Comparison of ENCODE assay signal across 27 cellular contexts in the genomic region with DNA sequence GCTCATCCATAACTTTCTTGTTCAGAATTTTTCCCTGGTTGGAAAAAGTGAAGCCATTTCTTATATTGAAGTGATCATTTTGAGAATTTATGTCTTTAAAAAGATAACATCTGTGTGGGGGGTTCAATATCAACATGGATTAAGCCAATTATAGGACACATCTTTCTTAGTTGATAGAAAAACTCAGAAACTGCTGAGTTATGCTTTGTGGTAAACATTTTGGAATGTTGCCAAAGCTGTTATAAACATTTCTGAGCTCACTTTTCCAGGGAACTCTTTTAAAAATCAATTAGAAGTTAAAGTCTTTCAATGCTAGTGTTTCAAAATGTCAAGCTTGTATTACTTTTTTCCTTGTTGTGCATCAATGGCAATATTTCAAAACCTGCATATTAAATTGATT.
DNase-seq lines count a peak whose midpoint lies in the region; ATAC-seq and TF ChIP-seq lines count a peak whose summit lies in the region.
"Had no signal": no experiment of that assay in that cellular context is flagged by ENCODE, and none has a peak within 500 bp of the region (broad histone marks: within the 10 kb centered on the region; RNA-seq: fewer than 3 reads in every experiment).

No MANE protein-coding gene starts in this region.

- intact Hi-C loops in ascending aorta (cut with DNase I) (no loop called here), stomach (cut with DNase I; ENCODE audit: low total_unique reads) (no loop called here)

- H3K79me2 ChIP-seq in fibroblast of lung (ENCODE audit: control insufficient read depth, insufficient read depth, low read length), result no peaks in the 10 kb centered on the region

- no peaks in the 10 kb centered on the region for H3K4me1 ChIP-seq in fibroblast of lung (ENCODE audit: control insufficient read depth, extremely low read depth, insufficient read depth, low read length)
- H3K4me1 ChIP-seq in ascending aorta, result no peaks in the 10 kb centered on the region
- peaks cover 0 to 7% (median 0%) of the 10 kb centered on the region in 4 donors for H3K4me1 ChIP-seq in stomach
- H3K4me1 ChIP-seq: foreskin keratinocyte, thyroid gland had no signal

- TF ChIP-seq POLR2A in stomach (IDR thresholded peaks at IDR 0.05), result no peak

- no peak overlapping the region for H3K9ac ChIP-seq in fibroblast of lung (ENCODE audit: insufficient read depth, low read length)
- H3K9ac ChIP-seq: BLaER1 treated with 17β-estradiol and CSF1 and Interleukin-3, amounts not matched to agents 10 nM and 100 nM had no signal

- H3K27ac ChIP-seq in fibroblast of lung (ENCODE audit: insufficient read depth, low read length), result no peak overlapping the region
- no peak overlapping the region for H3K27ac ChIP-seq in ascending aorta
- H3K27ac ChIP-seq in stomach, result no peak overlapping the region
- H3K27ac ChIP-seq: BLaER1 treated with 17β-estradiol and CSF1 and Interleukin-3, amounts not matched to agents 10 nM and 100 nM; foreskin keratinocyte; pancreas; thyroid gland had no signal

- H3K36me3 ChIP-seq in fibroblast of lung (ENCODE audit: control insufficient read depth, insufficient read depth, low read length) (no peaks in the 10 kb centered on the region), ascending aorta (no peaks in the 10 kb centered on the region), stomach (no peaks in the 10 kb centered on the region)
- H3K36me3 ChIP-seq: BLaER1 treated with 17β-estradiol and CSF1 and Interleukin-3, amounts not matched to agents 10 nM and 100 nM; MG63; pancreas; thyroid gland had no signal

- no peak overlapping the region for H3K4me3 ChIP-seq in fibroblast of lung (replicated peaks in 1 of 4; ENCODE audit: control extremely low read depth in 1 of 4, insufficient read depth in 1 of 4, low read depth in 3 of 4, low read length in 4 of 4)
- no peak overlapping the region for H3K4me3 ChIP-seq in retinal pigment epithelial cell (ENCODE audit: low read length)
- H3K4me3 ChIP-seq in ascending aorta, result no peak overlapping the region
- no peak overlapping the region for H3K4me3 ChIP-seq in stomach
- H3K4me3 ChIP-seq: BLaER1 treated with 17β-estradiol and CSF1 and Interleukin-3, amounts not matched to agents 10 nM and 100 nM; MG63; pancreas; thyroid gland had no signal

- DNase-seq in NCI-H82 (lab: John Stamatoyannopoulos, UW) (peak; percentile 15), NCI-H82 treated with DMSO at 0.1 percent for 48 hours (lab: John Stamatoyannopoulos, UW; ENCODE audit: unreplicated experiment) (no peak), fibroblast of lung (ENCODE audit: low read depth in 2 of 2) (peak; percentile 43 to 65), retinal pigment epithelial cell (ENCODE audit: low read depth) (peak; percentile 52), ascending aorta (ENCODE audit: low spot score in 2 of 2) (no peak), stomach (no peak)
- DNase-seq: ACHN; activated CD4-positive, alpha-beta memory T cell treated with anti-CD3 and anti-CD28 coated beads, Interleukin-2, amount 10 ng/mL, durations not matched to agents 7 days and 5 days; aorta; Calu3; foreskin keratinocyte; hippocampal formation; left ventricle myocardium superior; MG63; NCI-H146; NCI-H526 treated with DMSO at 0.1 percent for 48 hours; pancreas; right cardiac atrium; RPMI8226; thyroid gland had no signal

- TF ChIP-seq CTCF in fibroblast of lung (conservative IDR thresholded peaks at IDR 0.05 in 1 of 2, IDR thresholded peaks at IDR 0.05 in 1 of 2; ENCODE audit: low read depth in 1 of 2, low read length in 2 of 2), result no peak
- TF ChIP-seq CTCF in retinal pigment epithelial cell (conservative IDR thresholded peaks at IDR 0.05; ENCODE audit: low read depth, low read length), result no peak
- TF ChIP-seq CTCF in ascending aorta (IDR thresholded peaks at IDR 0.05), result no peak
- no peak for TF ChIP-seq CTCF in stomach (IDR thresholded peaks at IDR 0.05)

- no peaks in the 10 kb centered on the region for H4K20me1 ChIP-seq in fibroblast of lung (ENCODE audit: control insufficient read depth, extremely low read depth, insufficient read depth, low read length)
- H4K20me1 ChIP-seq: BLaER1 treated with 17β-estradiol and CSF1 and Interleukin-3, amounts not matched to agents 10 nM and 100 nM had no signal

- H3K9me3 ChIP-seq in fibroblast of lung (ENCODE audit: control insufficient read depth, insufficient read depth, low read depth, low read length) (no peaks in the 10 kb centered on the region), ascending aorta (no peaks in the 10 kb centered on the region), stomach (no peaks in the 10 kb centered on the region)
- H3K9me3 ChIP-seq: BLaER1 treated with 17β-estradiol and CSF1 and Interleukin-3, amounts not matched to agents 10 nM and 100 nM; MG63; pancreas; thyroid gland had no signal

- H3K27me3 ChIP-seq in fibroblast of lung (ENCODE audit: control insufficient read depth, insufficient read depth, low read length) (no peaks in the 10 kb centered on the region), ascending aorta (no peaks in the 10 kb centered on the region), stomach (no peaks in the 10 kb centered on the region)
- H3K27me3 ChIP-seq: BLaER1 treated with 17β-estradiol and CSF1 and Interleukin-3, amounts not matched to agents 10 nM and 100 nM; foreskin keratinocyte; MG63; pancreas; thyroid gland had no signal

- no peak overlapping the region for H3K4me2 ChIP-seq in fibroblast of lung (ENCODE audit: extremely low read depth, insufficient read depth, low read length)

- no peak for TF ChIP-seq EP300 in stomach (IDR thresholded peaks at IDR 0.05)

- ATAC-seq in SK-N-SH treated with all-trans-retinoic acid at 6 μM for 48 hours (no peak), HG03457 (IDR thresholded peaks at IDR 0.05; ENCODE audit: unreplicated experiment) (no peak)
- ATAC-seq: activated CD4-positive, CD25-positive, alpha-beta regulatory T cell treated with anti-CD3 and anti-CD28 coated beads, Interleukin-2, amount 50 U/mL, for 24 hours; activated naive CD4-positive, alpha-beta T cell treated with anti-CD3 and anti-CD28 coated beads, Interleukin-2, amount 50 U/mL, for 72 hours; foreskin keratinocyte; HCT116; left ventricle myocardium superior; natural killer cell treated with Interleukin-12 subunit alpha and Interleukin-12 subunit beta and Interleukin-15 and Interleukin-18, amount 100 ng/mL, for 72 hours; pancreas; right cardiac atrium had no signal

- H2AFZ ChIP-seq in fibroblast of lung (ENCODE audit: low read length), result no peak overlapping the region

TF ChIP-seq in SK-N-SH treated with all-trans-retinoic acid at 6 μM for 48 hours, 23 proteins besides CTCF, POLR2A, EP300 and RAD21:
- 0 out of 2 replicates have a peak, but pooled peaks have one; percentile 21 for TF ChIP-seq ZC3H10 (CRISPR knock-in tag; IDR thresholded peaks at IDR 0.05)
- TF ChIP-seq, protein P1, sequence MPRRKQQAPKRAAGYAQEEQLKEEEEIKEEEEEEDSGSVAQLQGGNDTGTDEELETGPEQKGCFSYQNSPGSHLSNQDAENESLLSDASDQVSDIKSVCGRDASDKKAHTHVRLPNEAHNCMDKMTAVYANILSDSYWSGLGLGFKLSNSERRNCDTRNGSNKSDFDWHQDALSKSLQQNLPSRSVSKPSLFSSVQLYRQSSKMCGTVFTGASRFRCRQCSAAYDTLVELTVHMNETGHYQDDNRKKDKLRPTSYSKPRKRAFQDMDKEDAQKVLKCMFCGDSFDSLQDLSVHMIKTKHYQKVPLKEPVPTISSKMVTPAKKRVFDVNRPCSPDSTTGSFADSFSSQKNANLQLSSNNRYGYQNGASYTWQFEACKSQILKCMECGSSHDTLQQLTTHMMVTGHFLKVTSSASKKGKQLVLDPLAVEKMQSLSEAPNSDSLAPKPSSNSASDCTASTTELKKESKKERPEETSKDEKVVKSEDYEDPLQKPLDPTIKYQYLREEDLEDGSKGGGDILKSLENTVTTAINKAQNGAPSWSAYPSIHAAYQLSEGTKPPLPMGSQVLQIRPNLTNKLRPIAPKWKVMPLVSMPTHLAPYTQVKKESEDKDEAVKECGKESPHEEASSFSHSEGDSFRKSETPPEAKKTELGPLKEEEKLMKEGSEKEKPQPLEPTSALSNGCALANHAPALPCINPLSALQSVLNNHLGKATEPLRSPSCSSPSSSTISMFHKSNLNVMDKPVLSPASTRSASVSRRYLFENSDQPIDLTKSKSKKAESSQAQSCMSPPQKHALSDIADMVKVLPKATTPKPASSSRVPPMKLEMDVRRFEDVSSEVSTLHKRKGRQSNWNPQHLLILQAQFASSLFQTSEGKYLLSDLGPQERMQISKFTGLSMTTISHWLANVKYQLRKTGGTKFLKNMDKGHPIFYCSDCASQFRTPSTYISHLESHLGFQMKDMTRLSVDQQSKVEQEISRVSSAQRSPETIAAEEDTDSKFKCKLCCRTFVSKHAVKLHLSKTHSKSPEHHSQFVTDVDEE (CRISPR knock-in tag; IDR thresholded peaks at IDR 0.05), result no peak
- TF ChIP-seq, protein P2, sequence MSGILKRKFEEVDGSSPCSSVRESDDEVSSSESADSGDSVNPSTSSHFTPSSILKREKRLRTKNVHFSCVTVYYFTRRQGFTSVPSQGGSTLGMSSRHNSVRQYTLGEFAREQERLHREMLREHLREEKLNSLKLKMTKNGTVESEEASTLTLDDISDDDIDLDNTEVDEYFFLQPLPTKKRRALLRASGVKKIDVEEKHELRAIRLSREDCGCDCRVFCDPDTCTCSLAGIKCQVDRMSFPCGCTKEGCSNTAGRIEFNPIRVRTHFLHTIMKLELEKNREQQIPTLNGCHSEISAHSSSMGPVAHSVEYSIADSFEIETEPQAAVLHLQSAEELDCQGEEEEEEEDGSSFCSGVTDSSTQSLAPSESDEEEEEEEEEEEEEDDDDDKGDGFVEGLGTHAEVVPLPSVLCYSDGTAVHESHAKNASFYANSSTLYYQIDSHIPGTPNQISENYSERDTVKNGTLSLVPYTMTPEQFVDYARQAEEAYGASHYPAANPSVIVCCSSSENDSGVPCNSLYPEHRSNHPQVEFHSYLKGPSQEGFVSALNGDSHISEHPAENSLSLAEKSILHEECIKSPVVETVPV (CRISPR knock-in tag; IDR thresholded peaks at IDR 0.05), result no peak

Comparison
In these comparisons a context has a peak if more than half of its experiments do, and no peak if none do; other contexts are left out.
1. DNase-seq: peak in NCI-H82 (single experiment), fibroblast of lung (2 of 2) and retinal pigment epithelial cell (single experiment); none in NCI-H82 treated with DMSO at 0.1 percent for 48 hours (single experiment), ascending aorta (0 of 2) and stomach (single experiment).